22 cellular contexts compared by ENCODE assay signal in the genomic region with DNA sequence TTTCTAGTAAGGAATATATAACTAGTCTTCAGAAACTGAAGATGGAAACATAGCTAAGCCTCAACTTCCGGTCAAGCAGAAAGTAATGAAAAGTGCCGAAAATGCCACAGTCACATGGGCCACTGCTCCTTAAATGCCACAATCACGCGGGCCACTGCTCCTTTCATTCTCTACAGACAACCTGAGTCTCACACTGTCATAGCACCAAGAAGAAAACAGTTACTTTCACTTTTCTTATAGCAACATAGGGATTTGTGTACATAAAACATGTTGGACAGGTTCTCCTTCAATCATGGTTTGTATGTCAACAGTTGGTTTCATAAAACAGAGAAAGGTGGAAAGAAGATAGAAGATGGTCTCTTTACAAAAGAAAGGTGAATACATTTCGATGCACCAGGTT. TPM values are rescaled to one million over a fixed set of nuclear protein-coding genes. Genes with fewer than 3 reads are reported as not detected.
DNase-seq lines count a peak whose midpoint lies in the region; ATAC-seq and TF ChIP-seq lines count a peak whose summit lies in the region.
"Had no signal": no experiment of that assay in that cellular context is flagged by ENCODE, and none has a peak within 500 bp of the region (broad histone marks: within the 10 kb centered on the region; RNA-seq: fewer than 3 reads in every experiment).

No MANE protein-coding gene starts in this region.

- intact Hi-C loops in head of caudate nucleus (cut with DNase I) = no loop called here

- peaks cover 4% of the 10 kb centered on the region for H3K9me3 Mint-ChIP-seq in natural killer cell treated with Interleukin-12 subunit alpha and Interleukin-12 subunit beta and Interleukin-15 and Interleukin-18, amount 100 ng/mL, for 72 hours

- peaks cover 5% of the 10 kb centered on the region for H3K36me3 Mint-ChIP-seq in natural killer cell treated with Interleukin-12 subunit alpha and Interleukin-12 subunit beta and Interleukin-15 and Interleukin-18, amount 100 ng/mL, for 72 hours

- TF ChIP-seq CTCF in epithelial cell of esophagus (IDR thresholded peaks at IDR 0.05; ENCODE audit: insufficient read depth, low read depth, low read length, missing control alignments) = no peak

- H3K27ac Mint-ChIP-seq in natural killer cell treated with Interleukin-12 subunit alpha and Interleukin-12 subunit beta and Interleukin-15 and Interleukin-18, amount 100 ng/mL, for 72 hours = no peak overlapping the region
- H3K27ac Mint-ChIP-seq: activated naive CD4-positive, alpha-beta T cell treated with anti-CD3 and anti-CD28 coated beads, Interleukin-2, amount 50 U/mL, for 24 hours; T-cell had no signal

- no peaks in the 10 kb centered on the region for H3K4me1 Mint-ChIP-seq in natural killer cell treated with Interleukin-12 subunit alpha and Interleukin-12 subunit beta and Interleukin-15 and Interleukin-18, amount 100 ng/mL, for 72 hours (ENCODE audit: low read depth in 2 of 2)
- H3K4me1 Mint-ChIP-seq: activated naive CD4-positive, alpha-beta T cell treated with anti-CD3 and anti-CD28 coated beads, Interleukin-2, amount 50 U/mL, for 24 hours; T-cell had no signal

- no peaks in the 10 kb centered on the region for H3K27me3 Mint-ChIP-seq in natural killer cell treated with Interleukin-12 subunit alpha and Interleukin-12 subunit beta and Interleukin-15 and Interleukin-18, amount 100 ng/mL, for 72 hours
- H3K27me3 Mint-ChIP-seq: activated naive CD4-positive, alpha-beta T cell treated with anti-CD3 and anti-CD28 coated beads, Interleukin-2, amount 50 U/mL, for 24 hours; T-cell had no signal

- H3K4me3 Mint-ChIP-seq in natural killer cell treated with Interleukin-12 subunit alpha and Interleukin-12 subunit beta and Interleukin-15 and Interleukin-18, amount 100 ng/mL, for 72 hours = no peak overlapping the region
- H3K4me3 Mint-ChIP-seq: activated naive CD4-positive, alpha-beta T cell treated with anti-CD3 and anti-CD28 coated beads, Interleukin-2, amount 50 U/mL, for 24 hours; T-cell had no signal

- no peak overlapping the region for H3K4me3 ChIP-seq in epithelial cell of esophagus (ENCODE audit: low read length)
- H3K4me3 ChIP-seq: left ventricle myocardium inferior, testis had no signal

- peak; percentile 18 for DNase-seq in epithelial cell of esophagus (ENCODE audit: low read depth)
- DNase-seq in head of caudate nucleus = no peak
- no peak for DNase-seq in NCI-H82 (lab: John Stamatoyannopoulos, UW)
- DNase-seq in natural killer cell treated with Interleukin-12 subunit alpha and Interleukin-12 subunit beta and Interleukin-15 and Interleukin-18, amount 100 ng/mL, for 72 hours (ENCODE audit: low spot score) = no peak
- no peak for DNase-seq in stimulated activated CD4-positive, alpha-beta T cell treated with anti-CD3 and anti-CD28 coated beads, Interleukin-1b, Interleukin-23, amount 100 ng/mL, for 48 hours
- DNase-seq: activated CD4-positive, CD25-positive, alpha-beta regulatory T cell treated with anti-CD3 and anti-CD28 coated beads, Interleukin-2, amount 50 U/mL, for 72 hours; activated CD8-positive, alpha-beta memory T cell treated with anti-CD3 and anti-CD28 coated beads, Interleukin-2, amount 50 U/mL, for 4 hours; effector CD4-positive, alpha-beta T cell; HCEC 1CT; Karpas-422; left ventricle myocardium inferior; NCI-H1694 treated with DMSO at 0.1 percent for 48 hours; NCI-H526; stimulated activated CD4-positive, alpha-beta T cell treated with anti-CD3 and anti-CD28 coated beads, Interleukin-15, amount 100 ng/mL, for 24 hours; T-cell; testis had no signal

- ATAC-seq in GM18868 (IDR thresholded peaks at IDR 0.05; ENCODE audit: unreplicated experiment) (peak; percentile 78), GM21576 (IDR thresholded peaks at IDR 0.05; ENCODE audit: unreplicated experiment) (peak; percentile 56), HG03135 (IDR thresholded peaks at IDR 0.05; ENCODE audit: unreplicated experiment) (peak; percentile 90)
- no peak for ATAC-seq in natural killer cell treated with Interleukin-12 subunit alpha and Interleukin-12 subunit beta and Interleukin-15 and Interleukin-18, amount 100 ng/mL, for 72 hours
- ATAC-seq: T-cell had no signal

RNA-seq across cellular contexts. Expression of a gene that starts 48.6 kb away (rescaled TPM):
- total RNA-seq in natural killer cell treated with Interleukin-12 subunit alpha and Interleukin-12 subunit beta and Interleukin-15 and Interleukin-18, amount 100 ng/mL, for 72 hours = not detected
- total RNA-seq: left ventricle myocardium inferior, pulmonary artery endothelial cell, RPMI7951, T-cell had no signal

Comparison
In these comparisons a context has a peak if more than half of its experiments do, and no peak if none do; other contexts are left out.
1. ATAC-seq: peak in GM18868 (single experiment), GM21576 (single experiment) and HG03135 (single experiment); none in natural killer cell treated with Interleukin-12 subunit alpha and Interleukin-12 subunit beta and Interleukin-15 and Interleukin-18, amount 100 ng/mL, for 72 hours (0 of 2).